In genomic region chr5:10699281-10699874, GRCh38 we compare ENCODE assay signal across 11 cellular contexts.
DNase-seq lines count a peak whose midpoint lies in the region; ATAC-seq and TF ChIP-seq lines count a peak whose summit lies in the region.
"Had no signal": no experiment of that assay in that cellular context is flagged by ENCODE, and none has a peak within 500 bp of the region (broad histone marks: within the 10 kb centered on the region; RNA-seq: fewer than 3 reads in every experiment).

No MANE protein-coding gene starts in this region.

- no peak overlapping the region for H3K27ac Mint-ChIP-seq in activated T-cell treated with anti-CD3 and anti-CD28 coated beads, Interleukin-2, amount 50 U/mL, for 72 hours

- peak; percentile 42 for ATAC-seq in GM21423 (IDR thresholded peaks at IDR 0.05; ENCODE audit: unreplicated experiment)
- peak; percentile 21 for ATAC-seq in HG03175 (IDR thresholded peaks at IDR 0.05; ENCODE audit: unreplicated experiment)
- no peak for ATAC-seq in body of pancreas
- no peak for ATAC-seq in activated T-cell treated with anti-CD3 and anti-CD28 coated beads, Interleukin-2, amount 50 U/mL, for 72 hours (replicated peaks in 1 of 2)

- WGBS in body of pancreas, 2 donors = 74 to 87% methylated on average over 5 of the region's 5 CpGs

- H3K9me3 Mint-ChIP-seq in activated T-cell treated with anti-CD3 and anti-CD28 coated beads, Interleukin-2, amount 50 U/mL, for 72 hours = no peaks in the 10 kb centered on the region

- H3K27me3 ChIP-seq in body of pancreas = no peaks in the 10 kb centered on the region
- H3K27me3 ChIP-seq in HAP-1 (ENCODE audit: low read depth) = no peaks in the 10 kb centered on the region
- H3K27me3 ChIP-seq: esophagus squamous epithelium had no signal

- no peak for TF ChIP-seq CTCF in GM12875 (IDR thresholded peaks at IDR 0.05; ENCODE audit: borderline replicate concordance, insufficient read depth, low read depth, low read length)
- no peak for TF ChIP-seq CTCF in body of pancreas (IDR thresholded peaks at IDR 0.05)

- no peaks in the 10 kb centered on the region for H3K27me3 Mint-ChIP-seq in activated T-cell treated with anti-CD3 and anti-CD28 coated beads, Interleukin-2, amount 50 U/mL, for 72 hours (ENCODE audit: low read depth)

- H3K4me1 ChIP-seq in body of pancreas (peaks cover 84% of the 10 kb centered on the region), HAP-1 (no peaks in the 10 kb centered on the region)

- TF ChIP-seq POLR2A in body of pancreas (IDR thresholded peaks at IDR 0.05) = no peak

- H3K9me3 ChIP-seq in body of pancreas = no peaks in the 10 kb centered on the region
- H3K9me3 ChIP-seq in HAP-1 = no peaks in the 10 kb centered on the region
- H3K9me3 ChIP-seq: esophagus squamous epithelium had no signal

- H3K4me3 Mint-ChIP-seq in activated T-cell treated with anti-CD3 and anti-CD28 coated beads, Interleukin-2, amount 50 U/mL, for 72 hours = no peak overlapping the region

- H3K4me3 ChIP-seq in GM12875 (ENCODE audit: low read depth, low read length) (peak overlapping the region; percentile 4), body of pancreas (no peak overlapping the region), HAP-1 (no peak overlapping the region)
- H3K4me3 ChIP-seq: esophagus squamous epithelium, lung had no signal

- H3K4me1 Mint-ChIP-seq in activated T-cell treated with anti-CD3 and anti-CD28 coated beads, Interleukin-2, amount 50 U/mL, for 72 hours (ENCODE audit: low read depth) = peaks cover 40% of the 10 kb centered on the region

- H3K36me3 ChIP-seq in body of pancreas (replicated peaks in 1 of 2; ENCODE audit: insufficient read depth in 1 of 2, low read depth in 2 of 2) (no peaks in the 10 kb centered on the region), HAP-1 (replicated peaks) (no peaks in the 10 kb centered on the region; the same call in 1 of the 2 replicates)

- intact Hi-C loops in body of pancreas (cut with DNase I) = no loop called here

- DNase-seq in body of pancreas (no peak), HAP-1 (ENCODE audit: low spot score in 2 of 2) (no peak), iPS-NIHi7 (ENCODE audit: extremely low spot score) (no peak), putamen (ENCODE audit: low spot score) (no peak)
- no peak for DNase-seq in activated T-cell treated with anti-CD3 and anti-CD28 coated beads, Interleukin-2, amount 50 U/mL, for 72 hours
- DNase-seq: esophagus squamous epithelium, MV-4-11 had no signal

- in situ Hi-C loops in HAP-1 (cut with MboI; ENCODE audit: low sequenced_read_pairs) = no loop called here

- H3K36me3 Mint-ChIP-seq in activated T-cell treated with anti-CD3 and anti-CD28 coated beads, Interleukin-2, amount 50 U/mL, for 72 hours (ENCODE audit: insufficient read depth in 2 of 2) = no peaks in the 10 kb centered on the region

- H3K27ac ChIP-seq in body of pancreas = peak overlapping the region in 3 of 4 donors; percentile 15 to 90 (median 83)

Comparison
In these comparisons a context has a peak if more than half of its experiments do, and no peak if none do; other contexts are left out.
1. ATAC-seq: peak in GM21423 (single experiment) and HG03175 (single experiment); none in body of pancreas (single experiment) and activated T-cell treated with anti-CD3 and anti-CD28 coated beads, Interleukin-2, amount 50 U/mL, for 72 hours (0 of 2).